In the genomic region with DNA sequence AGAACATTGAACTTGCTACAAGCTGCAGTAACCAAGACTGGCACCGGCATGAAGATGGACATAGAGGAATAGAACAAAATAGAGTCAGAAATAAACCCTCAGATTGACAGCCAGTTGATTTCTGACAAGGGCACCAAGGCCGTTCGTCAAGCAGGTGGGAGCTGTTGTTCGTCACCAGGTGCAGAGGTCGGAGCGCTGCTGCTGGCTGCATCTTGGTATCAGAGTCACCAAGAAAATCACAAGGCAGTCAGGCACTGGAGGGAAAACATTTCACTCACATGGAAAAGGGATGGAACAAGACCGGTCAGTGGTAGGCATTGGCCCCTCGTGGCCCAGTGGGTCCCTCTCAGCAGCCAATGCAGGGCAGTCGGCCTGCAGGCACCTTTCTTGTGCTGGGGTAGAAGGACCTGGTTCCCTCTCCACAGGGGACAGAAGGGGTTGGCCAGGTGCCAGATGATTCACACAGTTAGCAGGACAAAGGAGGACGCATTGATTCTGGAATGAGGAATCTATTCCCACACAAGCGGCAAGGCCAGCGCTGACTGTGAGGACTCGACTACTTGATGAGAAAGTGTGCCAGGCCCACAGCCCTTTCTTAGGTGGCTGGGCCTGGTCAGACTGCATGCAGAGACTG, we compare ENCODE assay signal across 1 cellular context.
TF ChIP-seq lines count a peak whose summit lies in the region.

No MANE protein-coding gene starts in this region.

TF ChIP-seq in SK-N-SH, 30 proteins besides CTCF, POLR2A, EP300 and RAD21 (continued from another document):
- TF ChIP-seq, protein P1, sequence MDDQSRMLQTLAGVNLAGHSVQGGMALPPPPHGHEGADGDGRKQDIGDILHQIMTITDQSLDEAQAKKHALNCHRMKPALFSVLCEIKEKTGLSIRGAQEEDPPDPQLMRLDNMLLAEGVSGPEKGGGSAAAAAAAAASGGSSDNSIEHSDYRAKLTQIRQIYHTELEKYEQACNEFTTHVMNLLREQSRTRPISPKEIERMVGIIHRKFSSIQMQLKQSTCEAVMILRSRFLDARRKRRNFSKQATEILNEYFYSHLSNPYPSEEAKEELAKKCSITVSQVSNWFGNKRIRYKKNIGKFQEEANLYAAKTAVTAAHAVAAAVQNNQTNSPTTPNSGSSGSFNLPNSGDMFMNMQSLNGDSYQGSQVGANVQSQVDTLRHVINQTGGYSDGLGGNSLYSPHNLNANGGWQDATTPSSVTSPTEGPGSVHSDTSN (IDR thresholded peaks at IDR 0.05) = no peak
- TF ChIP-seq RFX5 (IDR thresholded peaks at IDR 0.05; ENCODE audit: low read length) (no peak), MEF2A (IDR thresholded peaks at IDR 0.05; ENCODE audit: borderline replicate concordance, low read depth) (no peak), NFIC (IDR thresholded peaks at IDR 0.05; ENCODE audit: borderline replicate concordance) (no peak)
- TF ChIP-seq, protein P2, sequence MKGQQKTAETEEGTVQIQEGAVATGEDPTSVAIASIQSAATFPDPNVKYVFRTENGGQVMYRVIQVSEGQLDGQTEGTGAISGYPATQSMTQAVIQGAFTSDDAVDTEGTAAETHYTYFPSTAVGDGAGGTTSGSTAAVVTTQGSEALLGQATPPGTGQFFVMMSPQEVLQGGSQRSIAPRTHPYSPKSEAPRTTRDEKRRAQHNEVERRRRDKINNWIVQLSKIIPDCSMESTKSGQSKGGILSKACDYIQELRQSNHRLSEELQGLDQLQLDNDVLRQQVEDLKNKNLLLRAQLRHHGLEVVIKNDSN (IDR thresholded peaks at IDR 0.05; ENCODE audit: borderline replicate concordance, low read depth) = no peak
TF ChIP-seq in SK-N-SH: peak in this region for 0.
